Comparison of ENCODE assay signal across 7 cellular contexts in genomic region chr17:76801706-76802105, GRCh38.
"Had no signal": no experiment of that assay in that cellular context is flagged by ENCODE, and none has a peak within 500 bp of the region (broad histone marks: within the 10 kb centered on the region; RNA-seq: fewer than 3 reads in every experiment).

No MANE protein-coding gene starts in this region.

- H3K4me3 ChIP-seq: GM23338, HAP-1 had no signal

- H3K4me2 ChIP-seq: GM23338 had no signal

- H3K36me3 ChIP-seq: HAP-1 had no signal

- DNase-seq: H7, HFFc6, IMR-90 had no signal

- H3K27ac ChIP-seq: HL-60 had no signal

- H3K4me3 Mint-ChIP-seq: GM23338, HFFc6 had no signal

- H3K27ac Mint-ChIP-seq: GM23338, HFFc6 had no signal

- H2AFZ ChIP-seq: GM23338 had no signal

- ATAC-seq: GM23338, HCT116 had no signal
